Comparison of ENCODE assay signal across 29 cellular contexts in the genomic region with DNA sequence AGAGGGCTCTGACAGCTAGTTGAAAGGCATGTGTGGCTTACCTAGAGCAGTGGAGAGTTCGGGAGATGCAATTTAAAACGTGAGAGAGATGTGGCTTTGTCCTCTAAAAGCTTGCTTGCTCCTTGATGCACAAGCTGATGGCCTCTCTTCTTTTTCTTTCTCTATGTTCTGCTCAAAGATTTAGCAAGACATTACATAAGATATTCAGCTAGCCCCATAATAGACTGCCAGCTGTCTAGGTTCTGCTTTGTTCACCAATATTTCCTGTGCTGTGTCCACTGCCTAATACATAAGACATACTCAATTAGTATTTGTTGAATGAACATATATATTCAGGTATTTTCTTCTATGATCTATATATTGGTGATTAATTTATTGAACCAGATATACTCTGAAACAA. TPM values are rescaled to one million over a fixed set of nuclear protein-coding genes. Genes with fewer than 3 reads are reported as not detected.
A peak's percentile ranks its signal among the peaks of the same experiment; 100 is the strongest.
DNase-seq lines count a peak whose midpoint lies in the region; ATAC-seq and TF ChIP-seq lines count a peak whose summit lies in the region.
"Had no signal": no experiment of that assay in that cellular context is flagged by ENCODE, and none has a peak within 500 bp of the region (broad histone marks: within the 10 kb centered on the region; RNA-seq: fewer than 3 reads in every experiment).

No MANE protein-coding gene starts in this region.

- POLR2A ChIA-PET in CD8-positive, alpha-beta T cell (lab: Charles Lee) = no interaction called here

- H3K36me3 Mint-ChIP-seq in mesothelial cell of epicardium = peaks cover 10% of the 10 kb centered on the region
- no peaks in the 10 kb centered on the region for H3K36me3 Mint-ChIP-seq in CD8-positive, alpha-beta T cell
- H3K36me3 Mint-ChIP-seq: activated naive CD4-positive, alpha-beta T cell treated with anti-CD3 and anti-CD28 coated beads, Interleukin-2, amount 50 U/mL, for 24 hours; IgD-negative memory B cell; naive B cell had no signal

- peaks cover 0 to 44% of the 10 kb centered on the region in 2 donors for H3K4me1 ChIP-seq in right atrium auricular region
- peaks cover 17 to 62% (median 31%) of the 10 kb centered on the region in 3 donors for H3K4me1 ChIP-seq in gastroesophageal sphincter
- peaks cover 53% of the 10 kb centered on the region for H3K4me1 ChIP-seq in vagina
- H3K4me1 ChIP-seq in CD8-positive, alpha-beta T cell (ENCODE audit: insufficient read depth, low read length) = no peaks in the 10 kb centered on the region

- ATAC-seq in Right ventricle myocardium superior (ENCODE audit: poor library complexity) (peak; percentile 50), gastroesophageal sphincter (peak; percentile 60), HG02588 (IDR thresholded peaks at IDR 0.05; ENCODE audit: unreplicated experiment) (no peak)
- no peak for ATAC-seq in CD8-positive, alpha-beta T cell
- ATAC-seq: GM12878 had no signal

- H3K27me3 ChIP-seq in right atrium auricular region (no peaks in the 10 kb centered on the region), gastroesophageal sphincter (no peaks in the 10 kb centered on the region), vagina (no peaks in the 10 kb centered on the region)
- H3K27me3 ChIP-seq in CD8-positive, alpha-beta T cell (ENCODE audit: insufficient read depth, low read length) = no peaks in the 10 kb centered on the region
- H3K27me3 ChIP-seq: BLaER1 treated with 17β-estradiol and CSF1 and Interleukin-3, amounts not matched to agents 10 nM and 100 nM; gastrocnemius medialis; pancreas; SJSA1; stomach had no signal

- H3K36me3 ChIP-seq in right atrium auricular region (no peaks in the 10 kb centered on the region), gastroesophageal sphincter (no peaks in the 10 kb centered on the region), vagina (no peaks in the 10 kb centered on the region)
- H3K36me3 ChIP-seq in CD8-positive, alpha-beta T cell (ENCODE audit: insufficient read depth, low read length) = no peaks in the 10 kb centered on the region
- H3K36me3 ChIP-seq: gastrocnemius medialis, pancreas, stomach had no signal

- no peak for DNase-seq in Right ventricle myocardium superior
- no peak for DNase-seq in right atrium auricular region (ENCODE audit: low spot score)
- DNase-seq in mesothelial cell of epicardium (ENCODE audit: low spot score in 2 of 2, unreplicated experiment in 2 of 2) = no peak
- no peak for DNase-seq in vagina (ENCODE audit: extremely low spot score in 2 of 2)
- DNase-seq in CD8-positive, alpha-beta T cell = no peak
- DNase-seq in NCI-H774 (lab: John Stamatoyannopoulos, UW) = no peak
- DNase-seq: activated B cell treated with CpG ODN at 0.5 μM for 24 hours; activated CD4-positive, alpha-beta memory T cell treated with anti-CD3 and anti-CD28 coated beads, Interleukin-2, amount 10 ng/mL, durations not matched to agents 7 days and 5 days; activated T-cell treated with anti-CD3 and anti-CD28 coated beads, Interleukin-2, amount 50 U/mL, for 24 hours; gastrocnemius medialis; H7; MM.1S; naive B cell; NCI-H146; NCI-H2171; NCI-H526 treated with DMSO at 0.1 percent for 48 hours; OCI-M1; pancreas; stimulated activated CD4-positive, alpha-beta T cell treated with anti-CD3 and anti-CD28 coated beads, Interleukin-4, amount 100 ng/mL, for 1 hour; stomach had no signal

- H3K4me1 Mint-ChIP-seq in mesothelial cell of epicardium = peaks cover 42% of the 10 kb centered on the region
- H3K4me1 Mint-ChIP-seq in CD8-positive, alpha-beta T cell (ENCODE audit: low read depth) = no peaks in the 10 kb centered on the region
- H3K4me1 Mint-ChIP-seq: activated B cell treated with CpG ODN at 0.5 μM for 24 hours, IgD-negative memory B cell, naive B cell had no signal

- CTCF ChIA-PET in CD8-positive, alpha-beta T cell (lab: Charles Lee) = no interaction called here

- H3K4me3 Mint-ChIP-seq in mesothelial cell of epicardium = no peak overlapping the region
- H3K4me3 Mint-ChIP-seq in CD8-positive, alpha-beta T cell = no peak overlapping the region
- H3K4me3 Mint-ChIP-seq: activated B cell treated with CpG ODN at 0.5 μM for 24 hours; activated CD4-positive, alpha-beta memory T cell treated with anti-CD3 and anti-CD28 coated beads, Interleukin-2, amount 10 ng/mL, durations not matched to agents 7 days and 5 days; activated naive CD4-positive, alpha-beta T cell treated with anti-CD3 and anti-CD28 coated beads, Interleukin-2, amount 50 U/mL, for 24 hours; activated T-cell treated with anti-CD3 and anti-CD28 coated beads, Interleukin-2, amount 50 U/mL, for 24 hours; IgD-negative memory B cell; naive B cell had no signal

- no peak for TF ChIP-seq EP300 in gastroesophageal sphincter (IDR thresholded peaks at IDR 0.05)

- TF ChIP-seq POLR2A in gastroesophageal sphincter (IDR thresholded peaks at IDR 0.05) = no peak
- TF ChIP-seq POLR2A in vagina (IDR thresholded peaks at IDR 0.05) = no peak

- H3K4me3 ChIP-seq in right atrium auricular region = no peak overlapping the region
- H3K4me3 ChIP-seq in gastroesophageal sphincter = no peak overlapping the region
- H3K4me3 ChIP-seq in vagina = no peak overlapping the region
- no peak overlapping the region for H3K4me3 ChIP-seq in CD8-positive, alpha-beta T cell (ENCODE audit: low read depth, low read length)
- H3K4me3 ChIP-seq: BLaER1 treated with 17β-estradiol and CSF1 and Interleukin-3, amounts not matched to agents 10 nM and 100 nM; gastrocnemius medialis; GM12878; pancreas; SJSA1; skin epidermis; stomach had no signal

- WGBS in gastroesophageal sphincter (ENCODE audit: low coverage in 1 of 2), 2 donors = 49 to 50% methylated on average over 2 of the region's 2 CpGs

- peak overlapping the region; percentile 80 for H3K27ac Mint-ChIP-seq in mesothelial cell of epicardium
- H3K27ac Mint-ChIP-seq in CD8-positive, alpha-beta T cell = no peak overlapping the region
- H3K27ac Mint-ChIP-seq: activated B cell treated with CpG ODN at 0.5 μM for 24 hours; activated CD4-positive, alpha-beta memory T cell treated with anti-CD3 and anti-CD28 coated beads, Interleukin-2, amount 10 ng/mL, durations not matched to agents 7 days and 5 days; activated naive CD4-positive, alpha-beta T cell treated with anti-CD3 and anti-CD28 coated beads, Interleukin-2, amount 50 U/mL, for 24 hours; activated T-cell treated with anti-CD3 and anti-CD28 coated beads, Interleukin-2, amount 50 U/mL, for 24 hours; IgD-negative memory B cell had no signal

- no peaks in the 10 kb centered on the region for H3K9me3 Mint-ChIP-seq in mesothelial cell of epicardium
- H3K9me3 Mint-ChIP-seq in CD8-positive, alpha-beta T cell = no peaks in the 10 kb centered on the region
- H3K9me3 Mint-ChIP-seq: activated B cell treated with CpG ODN at 0.5 μM for 24 hours; activated naive CD4-positive, alpha-beta T cell treated with anti-CD3 and anti-CD28 coated beads, Interleukin-2, amount 50 U/mL, for 24 hours; activated T-cell treated with anti-CD3 and anti-CD28 coated beads, Interleukin-2, amount 50 U/mL, for 24 hours; IgD-negative memory B cell had no signal

- no peak for TF ChIP-seq CTCF in right atrium auricular region (IDR thresholded peaks at IDR 0.05)
- TF ChIP-seq CTCF in gastroesophageal sphincter (IDR thresholded peaks at IDR 0.05) = no peak
- no peak for TF ChIP-seq CTCF in mesothelial cell of epicardium (IDR thresholded peaks at IDR 0.05; ENCODE audit: unreplicated experiment)
- no peak for TF ChIP-seq CTCF in vagina (IDR thresholded peaks at IDR 0.05)
- TF ChIP-seq CTCF in CD8-positive, alpha-beta T cell (IDR thresholded peaks at IDR 0.05) = no peak

- no peak overlapping the region for H3K27ac ChIP-seq in right atrium auricular region
- peak overlapping the region in 3 of 4 donors; percentile 36 to 44 (median 41) for H3K27ac ChIP-seq in gastroesophageal sphincter
- peak overlapping the region; percentile 1 for H3K27ac ChIP-seq in vagina
- H3K27ac ChIP-seq in CD8-positive, alpha-beta T cell (ENCODE audit: low read depth, low read length) = no peak overlapping the region
- H3K27ac ChIP-seq: BLaER1 treated with 17β-estradiol and CSF1 and Interleukin-3, amounts not matched to agents 10 nM and 100 nM; HL-60; SJSA1 had no signal

- intact Hi-C loops in Right ventricle myocardium superior (cut with DNase I) (no loop called here), vagina (cut with DNase I) (no loop called here)
- intact Hi-C loops in CD8-positive, alpha-beta T cell (cut with DNase I, micrococcal nuclease) = no loop called here

- H3K9me3 ChIP-seq in right atrium auricular region (no peaks in the 10 kb centered on the region), gastroesophageal sphincter (no peaks in the 10 kb centered on the region), vagina (no peaks in the 10 kb centered on the region)
- no peaks in the 10 kb centered on the region for H3K9me3 ChIP-seq in CD8-positive, alpha-beta T cell (ENCODE audit: low read length)
- H3K9me3 ChIP-seq: gastrocnemius medialis, pancreas, SJSA1, stomach had no signal

- no peaks in the 10 kb centered on the region for H3K27me3 Mint-ChIP-seq in mesothelial cell of epicardium (ENCODE audit: low read depth)
- H3K27me3 Mint-ChIP-seq in CD8-positive, alpha-beta T cell (ENCODE audit: low read depth) = no peaks in the 10 kb centered on the region
- H3K27me3 Mint-ChIP-seq: activated B cell treated with CpG ODN at 0.5 μM for 24 hours; activated CD4-positive, alpha-beta memory T cell treated with anti-CD3 and anti-CD28 coated beads, Interleukin-2, amount 10 ng/mL, durations not matched to agents 7 days and 5 days; activated naive CD4-positive, alpha-beta T cell treated with anti-CD3 and anti-CD28 coated beads, Interleukin-2, amount 50 U/mL, for 24 hours; activated T-cell treated with anti-CD3 and anti-CD28 coated beads, Interleukin-2, amount 50 U/mL, for 24 hours; naive B cell had no signal

RNA-seq across cellular contexts. Expression of a gene that starts 31.1 kb away (rescaled TPM):
- total RNA-seq in Right ventricle myocardium superior (71.1 TPM), right atrium auricular region (100 to 1,000 TPM; 103 to 126 TPM), gastroesophageal sphincter (100 to 1,000 TPM in 2 of 4 donors, 10 to 100 TPM in 2; 50.6 to 120 (median 91.5) TPM), mesothelial cell of epicardium (78.6 to 84.8 TPM (median 83.7 TPM) in 3 replicates), vagina (65.6 TPM)
- total RNA-seq in CD8-positive, alpha-beta T cell = 1 to 10 TPM; 1.7 to 2.2 TPM

Comparison
In these comparisons a context has a peak if more than half of its experiments do, and no peak if none do; other contexts are left out.
1. ATAC-seq: peak in Right ventricle myocardium superior (single experiment) and gastroesophageal sphincter (single experiment); none in HG02588 (single experiment) and CD8-positive, alpha-beta T cell (single experiment).
2. H3K27ac ChIP-seq: peak in gastroesophageal sphincter (3 of 4) and vagina (single experiment); none in right atrium auricular region (0 of 2) and CD8-positive, alpha-beta T cell (single experiment).
3. RNA of a gene that starts 31.1 kb away (total RNA-seq): 103 to 126 TPM in right atrium auricular region, 50.6 to 120 TPM in gastroesophageal sphincter, 78.6 to 84.8 TPM in mesothelial cell of epicardium, 71.1 TPM in Right ventricle myocardium superior (single experiment) and 65.6 TPM in vagina (single experiment); 1.7 to 2.2 TPM in CD8-positive, alpha-beta T cell; every median in the first group is over 10 times any median in the second.